9 cellular contexts compared by ENCODE assay signal in genomic region chr2:43136011-43136799, GRCh38.
DNase-seq lines count a peak whose midpoint lies in the region; ATAC-seq and TF ChIP-seq lines count a peak whose summit lies in the region.
"Had no signal": no experiment of that assay in that cellular context is flagged by ENCODE, and none has a peak within 500 bp of the region (broad histone marks: within the 10 kb centered on the region; RNA-seq: fewer than 3 reads in every experiment).

No MANE protein-coding gene starts in this region.

- no peak for TF ChIP-seq RAD21 in SK-N-SH (IDR thresholded peaks at IDR 0.05; ENCODE audit: low read length)

- POLR2A ChIA-PET in SK-N-SH (lab: Yijun Ruan, JAX) = no interaction called here

- H3K79me1 ChIP-seq in trophoblast cell (ENCODE audit: low read length) = peaks cover 15% of the 10 kb centered on the region

- peak overlapping the region; percentile 11 for H2AK5ac ChIP-seq in trophoblast cell (ENCODE audit: low read length)

- H3F3A ChIP-seq in SK-N-SH (replicated peaks; ENCODE audit: insufficient read depth) = peaks cover 8% of the 10 kb centered on the region

- no peak overlapping the region for H3K4ac ChIP-seq in trophoblast cell (ENCODE audit: low read depth, low read length)

- intact Hi-C loops in psoas muscle (cut with DNase I) = no loop called here

- TF ChIP-seq CTCF in SK-N-SH (IDR thresholded peaks at IDR 0.05) (no peak), psoas muscle (IDR thresholded peaks at IDR 0.05) (no peak)

- no peaks in the 10 kb centered on the region for H3K36me3 ChIP-seq in SK-N-SH (replicated peaks in 1 of 2; ENCODE audit: control insufficient read depth in 1 of 2, insufficient read depth in 2 of 2, low read length in 1 of 2)
- no peaks in the 10 kb centered on the region for H3K36me3 ChIP-seq in trophoblast cell (ENCODE audit: control insufficient read depth in 1 of 2, insufficient read depth in 2 of 2, low read length in 2 of 2)
- H3K36me3 ChIP-seq in psoas muscle (ENCODE audit: insufficient read depth in 1 of 2, low read depth in 1 of 2) = no peaks in the 10 kb centered on the region

- H3K4me2 ChIP-seq in SK-N-SH (no peak overlapping the region), trophoblast cell (ENCODE audit: low read length) (no peak overlapping the region)

- H2BK12ac ChIP-seq in trophoblast cell (ENCODE audit: low read length) = peak overlapping the region; percentile 55

- H3K27me3 ChIP-seq in SK-N-SH (ENCODE audit: insufficient read depth) (no peaks in the 10 kb centered on the region), trophoblast cell (ENCODE audit: insufficient read depth, low read length) (no peaks in the 10 kb centered on the region), psoas muscle (ENCODE audit: insufficient read depth in 3 of 3, low read length in 2 of 3) (no peaks in the 10 kb centered on the region)

- H2BK120ac ChIP-seq in trophoblast cell (ENCODE audit: insufficient read depth, low read length, poor library complexity) = peak overlapping the region; percentile 41

- H3K9ac ChIP-seq in SK-N-SH (no peak overlapping the region), trophoblast cell (ENCODE audit: low read length) (no peak overlapping the region)

- no peak overlapping the region for H3K27ac ChIP-seq in SK-N-SH (ENCODE audit: low read depth in 2 of 2, low read length in 1 of 2)
- no peak overlapping the region for H3K27ac ChIP-seq in trophoblast cell (ENCODE audit: low read depth, low read length)
- H3K27ac ChIP-seq in psoas muscle = no peak overlapping the region

- CTCF ChIA-PET in SK-N-SH (lab: Yijun Ruan, JAX) = interaction anchor here (0.9 to 2.5 kb wide), 6 partner anchors 10 to 386 kb away, joined by 3 to 8 read pairs (median 4); no protein-coding TSS in a partner anchor

- H3K18ac ChIP-seq in trophoblast cell (ENCODE audit: low read length) = no peak overlapping the region

- H4K12ac ChIP-seq in trophoblast cell (ENCODE audit: low read depth, low read length) = no peak overlapping the region

- 82% methylated on average over 9 of the region's 11 CpGs for WGBS in SK-N-SH (ENCODE audit: low lambda C conversion rate)
- no CpG with 5 or more reads among the region's 11 CpGs for WGBS in trophoblast cell (ENCODE audit: extremely low coverage, insufficient coverage, insufficient read length)
- WGBS in psoas muscle, 3 donors = 75 to 82% (median 80%) methylated on average over 11 of the region's 11 CpGs

- no peak overlapping the region for H4K8ac ChIP-seq in trophoblast cell (ENCODE audit: low read depth, low read length)

- H3K9me3 ChIP-seq in SK-N-SH (no peaks in the 10 kb centered on the region), trophoblast cell (ENCODE audit: insufficient read depth, low read depth, low read length) (no peaks in the 10 kb centered on the region), psoas muscle (no peaks in the 10 kb centered on the region)

- no peaks in the 10 kb centered on the region for H3K79me2 ChIP-seq in SK-N-SH (ENCODE audit: insufficient read depth)
- no peaks in the 10 kb centered on the region for H3K79me2 ChIP-seq in trophoblast cell (ENCODE audit: control insufficient read depth, insufficient read depth, low read length, poor library complexity)

- no peak overlapping the region for H2BK5ac ChIP-seq in trophoblast cell (ENCODE audit: low read depth, low read length, poor library complexity)

- no peak for TF ChIP-seq EP300 in SK-N-SH (IDR thresholded peaks at IDR 0.05; ENCODE audit: borderline replicate concordance in 1 of 2, low read depth in 1 of 2, low read length in 1 of 2)

- H4K20me1 ChIP-seq in SK-N-SH (ENCODE audit: insufficient read depth) = no peaks in the 10 kb centered on the region

- no peak overlapping the region for H3K23ac ChIP-seq in trophoblast cell (ENCODE audit: low read length)

- peak; percentile 38 for DNase-seq in SK-N-SH
- peak; percentile 57 for DNase-seq in NAMALWA (ENCODE audit: low spot score)
- peak; percentile 41 for DNase-seq in ecto neural progenitor cell (ENCODE audit: low spot score)
- DNase-seq in trophoblast cell = no peak
- no peak for DNase-seq in NCI-H524 treated with DMSO at 0.1 percent for 48 hours (lab: John Stamatoyannopoulos, UW)
- DNase-seq in left lobe of liver (ENCODE audit: low spot score) = no peak
- DNase-seq in psoas muscle = no peak
- DNase-seq: GF-D8 had no signal

- H3K14ac ChIP-seq in trophoblast cell (ENCODE audit: low read length) = peak overlapping the region; percentile 13

- no peak overlapping the region for H3K4me3 ChIP-seq in SK-N-SH (ENCODE audit: low read depth in 2 of 2, low read length in 1 of 2)
- no peak overlapping the region for H3K4me3 ChIP-seq in trophoblast cell (ENCODE audit: low read depth, low read length)
- no peak overlapping the region for H3K4me3 ChIP-seq in psoas muscle

- H2AFZ ChIP-seq in SK-N-SH (ENCODE audit: low read depth) = no peak overlapping the region
- H2AFZ ChIP-seq in trophoblast cell (ENCODE audit: insufficient read depth, low read length, poor library complexity) = no peak overlapping the region

- no peak for ATAC-seq in SK-N-SH treated with all-trans-retinoic acid at 6 μM for 48 hours
- ATAC-seq in left lobe of liver = no peak
- no peak for ATAC-seq in psoas muscle

- peak overlapping the region; percentile 46 for H4K91ac ChIP-seq in trophoblast cell (ENCODE audit: low read depth, low read length)

- H3K4me1 ChIP-seq in SK-N-SH (ENCODE audit: control insufficient read depth in 1 of 2, insufficient read depth in 2 of 2, low read depth in 1 of 2, low read length in 1 of 2) (peaks cover 3 to 29% of the 10 kb centered on the region in 2 experiments; a peak in 1 of 4 replicates), trophoblast cell (ENCODE audit: control insufficient read depth in 1 of 2, insufficient read depth in 2 of 2, low read length in 2 of 2) (peaks cover 15 to 19% of the 10 kb centered on the region in 2 experiments), psoas muscle (peaks cover 24% of the 10 kb centered on the region)

- H3K9me2 ChIP-seq in SK-N-SH = no peaks in the 10 kb centered on the region

TF ChIP-seq in SK-N-SH, 30 proteins besides CTCF, POLR2A, EP300 and RAD21:
- TF ChIP-seq MAX (IDR thresholded peaks at IDR 0.05; ENCODE audit: low read depth) (no peak), MXI1 (IDR thresholded peaks at IDR 0.05; ENCODE audit: low read depth, low read length) (no peak), YY1 (IDR thresholded peaks at IDR 0.05; ENCODE audit: low read depth) (no peak), CHD2 (IDR thresholded peaks at IDR 0.05; ENCODE audit: low read length, partially characterized antibody) (no peak), RFX5 (IDR thresholded peaks at IDR 0.05; ENCODE audit: low read length) (no peak), GATA2 (CRISPR knock-in tag; IDR thresholded peaks at IDR 0.05) (no peak), SIN3A (IDR thresholded peaks at IDR 0.05; ENCODE audit: borderline replicate concordance, low read depth, low read length) (no peak), EZH2phosphoT487 (IDR thresholded peaks at IDR 0.05; ENCODE audit: borderline replicate concordance, low read depth) (no peak), USF2 (IDR thresholded peaks at IDR 0.05; ENCODE audit: borderline replicate concordance, low read depth, low read length) (no peak), TCF12 (IDR thresholded peaks at IDR 0.05) (no peak), NFIC (IDR thresholded peaks at IDR 0.05; ENCODE audit: borderline replicate concordance) (no peak), MEF2A (IDR thresholded peaks at IDR 0.05; ENCODE audit: borderline replicate concordance, low read depth) (no peak), FOXM1 (IDR thresholded peaks at IDR 0.05; ENCODE audit: low read depth) (no peak), RCOR1 (IDR thresholded peaks at IDR 0.05; ENCODE audit: low read length) (no peak)
TF ChIP-seq in SK-N-SH: peak in this region for 0.

TF ChIP-seq in SK-N-SH treated with all-trans-retinoic acid at 6 μM for 48 hours, 23 proteins besides CTCF, POLR2A, EP300 and RAD21:
- TF ChIP-seq ARNTL (CRISPR knock-in tag; IDR thresholded peaks at IDR 0.05; ENCODE audit: borderline replicate concordance, low read depth) (no peak), GLIS3 (CRISPR knock-in tag; IDR thresholded peaks at IDR 0.05) (no peak), PPARA (CRISPR knock-in tag; IDR thresholded peaks at IDR 0.05; ENCODE audit: borderline replicate concordance) (no peak)
TF ChIP-seq in SK-N-SH treated with all-trans-retinoic acid at 6 μM for 48 hours: peak in this region for 0.

Comparison
In these comparisons a context has a peak if more than half of its experiments do, and no peak if none do; other contexts are left out.
1. DNase-seq: peak in SK-N-SH (single experiment), NAMALWA (single experiment) and ecto neural progenitor cell (single experiment); none in trophoblast cell (0 of 2), NCI-H524 treated with DMSO at 0.1 percent for 48 hours (single experiment), left lobe of liver (single experiment) and psoas muscle (0 of 2).